Comparison of ENCODE assay signal across 11 cellular contexts in the genomic region with DNA sequence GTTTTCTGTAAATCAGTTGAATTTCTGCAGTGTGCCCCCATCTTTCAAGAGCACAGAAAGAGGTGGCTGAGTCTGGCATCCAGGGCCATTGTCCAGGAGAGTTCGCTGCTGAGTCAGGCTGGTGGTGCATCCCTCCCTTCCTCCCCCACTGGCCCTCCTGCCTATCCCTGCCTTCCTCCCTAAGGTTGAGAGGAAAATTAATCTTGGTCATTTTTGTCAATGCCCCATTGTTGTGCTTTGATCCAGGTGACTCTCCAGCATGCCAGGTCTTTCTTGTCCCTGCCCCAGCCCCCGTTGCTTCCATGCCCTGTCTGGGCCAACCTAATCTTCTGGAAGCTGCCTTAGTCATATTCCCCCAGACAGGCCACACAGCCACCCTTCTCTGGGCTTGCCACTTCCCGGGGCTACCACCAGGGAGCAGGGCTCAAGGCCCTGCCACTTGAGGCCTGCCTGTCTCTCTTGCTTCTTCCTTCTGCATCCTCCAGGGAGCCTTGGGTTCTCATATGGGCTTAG. TPM values are rescaled to one million over a fixed set of nuclear protein-coding genes. Genes with fewer than 3 reads are reported as not detected.
A peak's percentile ranks its signal among the peaks of the same experiment; 100 is the strongest.
DNase-seq lines count a peak whose midpoint lies in the region; ATAC-seq and TF ChIP-seq lines count a peak whose summit lies in the region.
"Had no signal": no experiment of that assay in that cellular context is flagged by ENCODE, and none has a peak within 500 bp of the region (broad histone marks: within the 10 kb centered on the region; RNA-seq: fewer than 3 reads in every experiment).

No MANE protein-coding gene starts in this region.

- CTCF ChIA-PET in A673 (lab: Charles Lee): interaction anchor here (2.0 kb wide), 1 partner anchor 18 kb away, joined by 7 read pairs; no protein-coding TSS in a partner anchor

- no peaks in the 10 kb centered on the region for H3K4me1 ChIP-seq in A673 (ENCODE audit: insufficient read depth, low read length, poor library complexity, severe bottlenecking)
- no peaks in the 10 kb centered on the region for H3K4me1 ChIP-seq in right cardiac atrium (ENCODE audit: control insufficient read depth, insufficient read depth, low read length)
- H3K4me1 ChIP-seq: prostate gland had no signal

- intact Hi-C loops in A673 (cut with micrococcal nuclease; ENCODE audit: unreplicated experiment): no loop called here
- intact Hi-C loops in right cardiac atrium (cut with DNase I): no loop called here

- ATAC-seq in SK-N-SH treated with all-trans-retinoic acid at 6 μM for 48 hours (peak; percentile 77), right cardiac atrium (peak; percentile 21 to 33), GM19035 (IDR thresholded peaks at IDR 0.05; ENCODE audit: unreplicated experiment) (no peak)

- 61% methylated on average over 3 of the region's 3 CpGs for WGBS in right cardiac atrium

- POLR2A ChIA-PET in A673 (lab: Charles Lee; ENCODE audit: low non-redundant PET): no interaction called here

- BruUV-seq in A673 (replicated peaks; lab: Mats Ljungman, UMichigan): no TSS peak

- TF ChIP-seq CTCF in A673 (conservative IDR thresholded peaks at IDR 0.05; ENCODE audit: low read depth, low read length): peak; percentile 39
- TF ChIP-seq CTCF in GM12873 (IDR thresholded peaks at IDR 0.05; ENCODE audit: insufficient read depth, low read depth, low read length, missing control alignments): peak; percentile 51
- TF ChIP-seq CTCF in GM20000 (IDR thresholded peaks at IDR 0.05; ENCODE audit: extremely low read depth, missing control alignments): no peak

- H3K9me3 ChIP-seq in A673 (ENCODE audit: low read depth, low read length, poor library complexity, severe bottlenecking): no peaks in the 10 kb centered on the region
- no peaks in the 10 kb centered on the region for H3K9me3 ChIP-seq in right cardiac atrium (ENCODE audit: control insufficient read depth, low read length)
- H3K9me3 ChIP-seq: prostate gland had no signal

- H3K27me3 ChIP-seq in A673 (replicated peaks; ENCODE audit: insufficient read depth, low read depth, low read length, poor library complexity): no peaks in the 10 kb centered on the region
- no peaks in the 10 kb centered on the region for H3K27me3 ChIP-seq in right cardiac atrium (ENCODE audit: control insufficient read depth, insufficient read depth)

- no peaks in the 10 kb centered on the region for H3K36me3 ChIP-seq in A673 (ENCODE audit: insufficient read depth, low read length, poor library complexity, severe bottlenecking)
- H3K36me3 ChIP-seq: prostate gland had no signal

- DNase-seq in A673 (ENCODE audit: low spot score) (no peak), right cardiac atrium (no peak), GM20000 (ENCODE audit: low spot score) (no peak), NCI-H2107 treated with DMSO at 0.1 percent for 48 hours (lab: John Stamatoyannopoulos, UW; ENCODE audit: unreplicated experiment) (no peak), OCI-M1 (lab: John Stamatoyannopoulos, UW) (no peak)
- DNase-seq: NCI-H1092 had no signal

- H3K27ac ChIP-seq in A673 (ENCODE audit: low read depth, low read length, poor library complexity, severe bottlenecking) (no peak overlapping the region), right cardiac atrium (ENCODE audit: low read length) (no peak overlapping the region)
- H3K27ac ChIP-seq: prostate gland had no signal

- H3K4me3 ChIP-seq in A673 (ENCODE audit: low read depth, low read length, poor library complexity, severe bottlenecking) (no peak overlapping the region), right cardiac atrium (ENCODE audit: low read length) (no peak overlapping the region)
- H3K4me3 ChIP-seq: prostate gland had no signal

TF ChIP-seq in SK-N-SH treated with all-trans-retinoic acid at 6 μM for 48 hours, 23 proteins besides CTCF, POLR2A, EP300 and RAD21:
- TF ChIP-seq CSDC2 (CRISPR knock-in tag; IDR thresholded peaks at IDR 0.05): no peak

RNA-seq across cellular contexts. Expression of a gene that starts 26.6 kb away (rescaled TPM):
- total RNA-seq in A673 (2021) (not detected in 2 replicates), right cardiac atrium (1 to 10 TPM in 1 of 4 donors, under 1 TPM in 1, not detected in 2; 0.93 to 1.3 TPM)
- polyA plus RNA-seq in right cardiac atrium: 2.6 TPM
- total RNA-seq: cerebellum had no signal

RNA-seq across cellular contexts. Expression of a gene that starts 41.5 kb away (rescaled TPM):
- total RNA-seq in A673 (2021): not detected in 2 replicates
- total RNA-seq in right cardiac atrium: not detected
- polyA plus RNA-seq in right cardiac atrium: not detected
- total RNA-seq: cerebellum, prostate gland had no signal
